19 cellular contexts compared by ENCODE assay signal in genomic region chr3:109640146-109640652, GRCh38.
A peak's percentile ranks its signal among the peaks of the same experiment; 100 is the strongest.
DNase-seq lines count a peak whose midpoint lies in the region; ATAC-seq and TF ChIP-seq lines count a peak whose summit lies in the region.
"Had no signal": no experiment of that assay in that cellular context is flagged by ENCODE, and none has a peak within 500 bp of the region (broad histone marks: within the 10 kb centered on the region; RNA-seq: fewer than 3 reads in every experiment).

No MANE protein-coding gene starts in this region.

- peaks cover 5% of the 10 kb centered on the region for H3K4me1 Mint-ChIP-seq in MCF 10A (ENCODE audit: insufficient read depth, unreplicated experiment)
- H3K4me1 Mint-ChIP-seq in activated CD8-positive, alpha-beta memory T cell treated with anti-CD3 and anti-CD28 coated beads, Interleukin-2, amount 10 ng/mL, durations not matched to agents 7 days and 5 days: no peaks in the 10 kb centered on the region

- ATAC-seq in activated CD8-positive, alpha-beta memory T cell treated with anti-CD3 and anti-CD28 coated beads, Interleukin-2, amount 10 ng/mL, durations not matched to agents 7 days and 5 days: no peak
- ATAC-seq: CD8-positive, alpha-beta T cell had no signal

- H3K4me3 Mint-ChIP-seq in MCF 10A (ENCODE audit: unreplicated experiment): no peak overlapping the region
- H3K4me3 Mint-ChIP-seq in activated CD8-positive, alpha-beta memory T cell treated with anti-CD3 and anti-CD28 coated beads, Interleukin-2, amount 10 ng/mL, durations not matched to agents 7 days and 5 days: no peak overlapping the region
- H3K4me3 Mint-ChIP-seq: CD8-positive, alpha-beta T cell had no signal

- DNase-seq in mammary epithelial cell: peak; percentile 84
- no peak for DNase-seq in MCF 10A (ENCODE audit: unreplicated experiment)
- peak; percentile 1 for DNase-seq in astrocyte of the hippocampus (ENCODE audit: low read depth, low spot score)
- DNase-seq in NCI-H2107 treated with DMSO at 0.1 percent for 48 hours (lab: John Stamatoyannopoulos, UW; ENCODE audit: unreplicated experiment): no peak
- no peak for DNase-seq in NCI-H1694 (lab: John Stamatoyannopoulos, UW)
- no peak for DNase-seq in occipital lobe (lab: John Stamatoyannopoulos, UW)
- DNase-seq in activated CD8-positive, alpha-beta memory T cell treated with anti-CD3 and anti-CD28 coated beads, Interleukin-2, amount 10 ng/mL, durations not matched to agents 7 days and 5 days: no peak
- DNase-seq: CD8-positive, alpha-beta T cell; DMS 273 treated with DMSO at 0.1 percent for 48 hours; H7; KG1; MM.1S; NCI-H1105 treated with DMSO at 0.1 percent for 48 hours; NCI-H1930; NCI-H510A; RPMI8226; SJCRH30 had no signal

- H3K4me1 ChIP-seq in mammary epithelial cell (ENCODE audit: insufficient read depth, low read length): peaks cover 4% of the 10 kb centered on the region
- no peaks in the 10 kb centered on the region for H3K4me1 ChIP-seq in liver (ENCODE audit: control insufficient read depth in 4 of 4, insufficient read depth in 4 of 4, low read length in 3 of 4)
- H3K4me1 ChIP-seq: SJCRH30 had no signal

- no peaks in the 10 kb centered on the region for H3K9me3 Mint-ChIP-seq in MCF 10A (ENCODE audit: unreplicated experiment)
- no peaks in the 10 kb centered on the region for H3K9me3 Mint-ChIP-seq in activated CD8-positive, alpha-beta memory T cell treated with anti-CD3 and anti-CD28 coated beads, Interleukin-2, amount 10 ng/mL, durations not matched to agents 7 days and 5 days (ENCODE audit: low read depth)

- dilution Hi-C loops in mammary epithelial cell (cut with HindIII; ENCODE audit: low sequenced_read_pairs): no loop called here

- H3K36me3 ChIP-seq in mammary epithelial cell (ENCODE audit: insufficient read depth, low read length) (no peaks in the 10 kb centered on the region), liver (ENCODE audit: control insufficient read depth in 4 of 4, insufficient read depth in 3 of 4, low read depth in 1 of 4, low read length in 3 of 4) (no peaks in the 10 kb centered on the region)
- H3K36me3 ChIP-seq: SJCRH30 had no signal

- H3K9me3 ChIP-seq in mammary epithelial cell (replicated peaks; ENCODE audit: insufficient read depth, low read length) (no peaks in the 10 kb centered on the region), liver (ENCODE audit: control insufficient read depth in 4 of 4, low read length in 3 of 4) (no peaks in the 10 kb centered on the region)
- H3K9me3 ChIP-seq: SJCRH30 had no signal

- H3K4me3 ChIP-seq in mammary epithelial cell (replicated peaks in 1 of 3; ENCODE audit: insufficient read depth in 1 of 3, low read depth in 2 of 3, low read length in 3 of 3) (no peak overlapping the region), liver (ENCODE audit: low read depth in 1 of 3, low read length in 3 of 3) (no peak overlapping the region)
- H3K4me3 ChIP-seq: SJCRH30 had no signal

- no peak overlapping the region for H2AFZ ChIP-seq in mammary epithelial cell (ENCODE audit: low read depth, low read length)

- H3K4me2 ChIP-seq in mammary epithelial cell (ENCODE audit: insufficient read depth, low read depth, low read length): no peak overlapping the region

- TF ChIP-seq CTCF in mammary epithelial cell (conservative IDR thresholded peaks at IDR 0.05 in 1 of 2, IDR thresholded peaks at IDR 0.05 in 1 of 2; ENCODE audit: extremely low read depth in 1 of 2, insufficient read depth in 1 of 2, low read depth in 1 of 2, low read length in 2 of 2) (no peak), MCF 10A (IDR thresholded peaks at IDR 0.05; ENCODE audit: unreplicated experiment) (no peak), liver (IDR thresholded peaks at IDR 0.05; ENCODE audit: low read depth, low read length, missing input control) (no peak)

- in situ Hi-C loops in mammary epithelial cell (cut with MboI; ENCODE audit: low sequenced_read_pairs in 2 of 2): no loop called here

- intact Hi-C loops in mammary epithelial cell (cut with micrococcal nuclease) (no loop called here), MCF 10A (cut with micrococcal nuclease) (no loop called here)

- 68% methylated on average over 4 of the region's 4 CpGs for WGBS in mammary epithelial cell (ENCODE audit: low coverage, missing lambda C conversion rate)
- 52% methylated on average over 4 of the region's 4 CpGs for WGBS in liver

- H3K36me3 Mint-ChIP-seq in MCF 10A (ENCODE audit: insufficient read depth, unreplicated experiment): no peaks in the 10 kb centered on the region
- H3K36me3 Mint-ChIP-seq in activated CD8-positive, alpha-beta memory T cell treated with anti-CD3 and anti-CD28 coated beads, Interleukin-2, amount 10 ng/mL, durations not matched to agents 7 days and 5 days: no peaks in the 10 kb centered on the region
- H3K36me3 Mint-ChIP-seq: CD8-positive, alpha-beta T cell had no signal

- CTCF ChIA-PET in mammary epithelial cell (lab: Charles Lee; ENCODE audit: low non-redundant PET) (no interaction called here), MCF 10A (lab: Yijun Ruan, JAX) (no interaction called here)
- CTCF ChIA-PET in activated CD8-positive, alpha-beta memory T cell treated with anti-CD3 and anti-CD28 coated beads, Interleukin-2, amount 10 ng/mL, durations not matched to agents 7 days and 5 days (lab: Charles Lee): no interaction called here

- H3K27me3 ChIP-seq in mammary epithelial cell (ENCODE audit: insufficient read depth, low read length): no peaks in the 10 kb centered on the region
- H3K27me3 ChIP-seq in liver (ENCODE audit: control insufficient read depth in 4 of 4, insufficient read depth in 4 of 4, low read length in 3 of 4): no peaks in the 10 kb centered on the region
- H3K27me3 ChIP-seq: SJCRH30 had no signal

- no peak for TF ChIP-seq RAD21 in liver (IDR thresholded peaks at IDR 0.05)

- H4K20me1 ChIP-seq in mammary epithelial cell (ENCODE audit: insufficient read depth, low read length): no peaks in the 10 kb centered on the region

- H3K27ac ChIP-seq in mammary epithelial cell (ENCODE audit: insufficient read depth, low read depth, low read length) (no peak overlapping the region), liver (ENCODE audit: low read depth in 1 of 2, low read length in 2 of 2) (no peak overlapping the region)
- H3K27ac ChIP-seq: 22Rv1, SJCRH30 had no signal

- no peaks in the 10 kb centered on the region for H3K27me3 Mint-ChIP-seq in MCF 10A (ENCODE audit: insufficient read depth, unreplicated experiment)
- H3K27me3 Mint-ChIP-seq in activated CD8-positive, alpha-beta memory T cell treated with anti-CD3 and anti-CD28 coated beads, Interleukin-2, amount 10 ng/mL, durations not matched to agents 7 days and 5 days: peaks cover 5% of the 10 kb centered on the region

- POLR2A ChIA-PET in MCF 10A (lab: Yijun Ruan, JAX): interaction anchor here (0.7 to 0.8 kb wide), 2 partner anchors 18 to 1315 kb away, joined by 4 read pairs; no protein-coding TSS in a partner anchor

- BruUV-seq in mammary epithelial cell (replicated peaks; lab: Mats Ljungman, UMichigan) (no TSS peak), MCF 10A (replicated peaks; lab: Mats Ljungman, UMichigan) (no TSS peak)

- H3K9ac ChIP-seq in mammary epithelial cell (ENCODE audit: insufficient read depth, low read length) (no peak overlapping the region), liver (ENCODE audit: low read depth in 1 of 2, low read length in 2 of 2) (no peak overlapping the region)

- H3K79me2 ChIP-seq in mammary epithelial cell (ENCODE audit: insufficient read depth, low read length): no peaks in the 10 kb centered on the region

- no peak overlapping the region for H3K27ac Mint-ChIP-seq in MCF 10A (ENCODE audit: low read depth, unreplicated experiment)
- no peak overlapping the region for H3K27ac Mint-ChIP-seq in activated CD8-positive, alpha-beta memory T cell treated with anti-CD3 and anti-CD28 coated beads, Interleukin-2, amount 10 ng/mL, durations not matched to agents 7 days and 5 days
- H3K27ac Mint-ChIP-seq: CD8-positive, alpha-beta T cell had no signal

TF ChIP-seq in liver, 16 proteins besides CTCF, POLR2A, EP300 and RAD21 (continues in another document):
- no peak for TF ChIP-seq NR2F2 (IDR thresholded peaks at IDR 0.05)
- TF ChIP-seq GABPA (IDR thresholded peaks at IDR 0.05 in 1 of 2, conservative IDR thresholded peaks at IDR 0.05 in 1 of 2): no peak
- TF ChIP-seq EGR1 (IDR thresholded peaks at IDR 0.05; ENCODE audit: low read depth in 2 of 2): no peak
- TF ChIP-seq TAF1 (conservative IDR thresholded peaks at IDR 0.05): no peak
- peak in 1 of 2 donors; percentile 60 for TF ChIP-seq HNF4A (conservative IDR thresholded peaks at IDR 0.05)
- TF ChIP-seq ZBTB33 (IDR thresholded peaks at IDR 0.05): peak; percentile 13
- TF ChIP-seq RXRA (IDR thresholded peaks at IDR 0.05): peak in 1 of 2 donors; percentile 40
- TF ChIP-seq MAX (IDR thresholded peaks at IDR 0.05): no peak
- TF ChIP-seq HNF4G (IDR thresholded peaks at IDR 0.05): no peak
- peak in 1 of 2 donors; percentile 15 for TF ChIP-seq JUND (IDR thresholded peaks at IDR 0.05)
- TF ChIP-seq FOXA1 (IDR thresholded peaks at IDR 0.05): no peak

Comparison
In these comparisons a context has a peak if more than half of its experiments do, and no peak if none do; other contexts are left out.
1. DNase-seq: peak in mammary epithelial cell (single experiment) and astrocyte of the hippocampus (single experiment); none in MCF 10A (single experiment), NCI-H2107 treated with DMSO at 0.1 percent for 48 hours (single experiment), NCI-H1694 (single experiment), occipital lobe (single experiment) and activated CD8-positive, alpha-beta memory T cell treated with anti-CD3 and anti-CD28 coated beads, Interleukin-2, amount 10 ng/mL, durations not matched to agents 7 days and 5 days (single experiment).